Comparison of ENCODE assay signal across 12 cellular contexts in the genomic region with DNA sequence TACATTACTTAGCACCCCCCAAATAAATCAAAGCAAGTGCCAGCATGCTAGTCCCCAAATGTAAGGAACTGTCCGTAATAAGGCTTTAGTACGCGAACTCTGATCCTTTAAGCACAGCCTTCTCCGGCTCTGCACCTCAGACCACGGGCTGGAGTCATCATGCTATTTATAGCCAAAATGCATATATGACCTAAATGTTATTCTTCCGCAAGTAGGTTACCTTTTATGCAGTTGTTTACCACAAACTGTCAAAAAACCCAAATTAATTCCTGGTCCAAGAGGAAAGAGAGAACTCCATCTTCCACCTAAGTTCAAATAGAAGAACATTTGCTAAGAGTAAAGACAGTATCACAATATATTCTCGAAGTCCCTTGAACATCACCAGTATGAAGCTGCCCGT. TPM values are rescaled to one million over a fixed set of nuclear protein-coding genes. Genes with fewer than 3 reads are reported as not detected.
DNase-seq lines count a peak whose midpoint lies in the region; ATAC-seq, FAIRE-seq and TF ChIP-seq lines count a peak whose summit lies in the region.
"Had no signal": no experiment of that assay in that cellular context is flagged by ENCODE, and none has a peak within 500 bp of the region (broad histone marks: within the 10 kb centered on the region; RNA-seq: fewer than 3 reads in every experiment).

No MANE protein-coding gene starts in this region.

- H3K4me3 ChIP-seq in AG04450 (ENCODE audit: low read depth, low read length): no peak overlapping the region
- peak overlapping the region; percentile 50 for H3K4me3 ChIP-seq in HUES48 (ENCODE audit: low read depth, low read length)
- H3K4me3 ChIP-seq in muscle layer of colon (ENCODE audit: low read depth in 1 of 2, low read length in 2 of 2): peak overlapping the region in 1 of 2 donors; percentile 69
- no peak overlapping the region for H3K4me3 ChIP-seq in CD4-positive, alpha-beta memory T cell (ENCODE audit: low read length in 2 of 2)
- no peak overlapping the region for H3K4me3 ChIP-seq in Caco-2 (ENCODE audit: low read depth, low read length)

- H3K27ac ChIP-seq in AG04450 (ENCODE audit: low read depth, low read length): peak overlapping the region; percentile 54
- H3K27ac ChIP-seq in HUES48 (ENCODE audit: low read depth, low read length): peak overlapping the region; percentile 56
- peak overlapping the region; percentile 87 for H3K27ac ChIP-seq in muscle layer of colon (ENCODE audit: low read depth, low read length)
- H3K27ac ChIP-seq in CD4-positive, alpha-beta memory T cell (ENCODE audit: low read depth, low read length): no peak overlapping the region

- TF ChIP-seq CTCF in AG04450 (IDR thresholded peaks at IDR 0.05; ENCODE audit: low read depth, low read length): no peak
- no peak for TF ChIP-seq CTCF in Caco-2 (IDR thresholded peaks at IDR 0.05; ENCODE audit: insufficient read depth in 1 of 2, low read depth in 1 of 2, low read length in 1 of 2, severe bottlenecking in 1 of 2, unreplicated experiment in 1 of 2)

- DNase-seq in AG04450 (ENCODE audit: low read depth, low spot score) (no peak), amniotic epithelial cell (ENCODE audit: low read depth) (peak; percentile 70), HTR-8/SVneo (ENCODE audit: insufficient read length, low spot score) (no peak), Caco-2 (no peak)
- no peak for DNase-seq in CD4-positive, alpha-beta memory T cell
- DNase-seq: activated CD4-positive, alpha-beta T cell treated with anti-CD3 and anti-CD28 coated beads for 1 hour; cerebellar nuclear complex; NCI-H446 treated with DMSO at 0.1 percent for 48 hours had no signal

- intact Hi-C loops in CD4-positive, alpha-beta memory T cell (cut with micrococcal nuclease): loop anchor here (5.0 kb wide), 1 partner anchor 45 kb away; the partner anchor contains the start of gene ZNF516
- intact Hi-C loops in Caco-2 (cut with micrococcal nuclease; ENCODE audit: unreplicated experiment): no loop called here

- H3K4me1 ChIP-seq in HUES48 (ENCODE audit: control insufficient read depth, insufficient read depth, low read length) (peaks cover 49% of the 10 kb centered on the region), muscle layer of colon (ENCODE audit: insufficient read depth, low read length) (peaks cover 64% of the 10 kb centered on the region), Caco-2 (peaks cover 4% of the 10 kb centered on the region; the same call in 1 of the 2 replicates)
- peaks cover 13% of the 10 kb centered on the region for H3K4me1 ChIP-seq in CD4-positive, alpha-beta memory T cell (ENCODE audit: insufficient read depth, low read length)

- peaks cover 14 to 38% (median 25%) of the 10 kb centered on the region in 4 donors for H3K4me1 Mint-ChIP-seq in CD4-positive, alpha-beta memory T cell
- peaks cover 6% of the 10 kb centered on the region for H3K4me1 Mint-ChIP-seq in Caco-2 (ENCODE audit: low read depth, unreplicated experiment)

- H3K9me3 Mint-ChIP-seq in CD4-positive, alpha-beta memory T cell: no peaks in the 10 kb centered on the region
- no peaks in the 10 kb centered on the region for H3K9me3 Mint-ChIP-seq in Caco-2 (ENCODE audit: unreplicated experiment)

- no peaks in the 10 kb centered on the region for H3K36me3 Mint-ChIP-seq in CD4-positive, alpha-beta memory T cell
- no peaks in the 10 kb centered on the region for H3K36me3 Mint-ChIP-seq in Caco-2 (ENCODE audit: insufficient read depth, unreplicated experiment)

- H3K27me3 Mint-ChIP-seq in CD4-positive, alpha-beta memory T cell: peaks cover 23 to 28% of the 10 kb centered on the region in 2 donors
- no peaks in the 10 kb centered on the region for H3K27me3 Mint-ChIP-seq in Caco-2 (ENCODE audit: insufficient read depth, unreplicated experiment)

- H3K9ac ChIP-seq in HUES48 (ENCODE audit: low read depth, low read length) (no peak overlapping the region), muscle layer of colon (ENCODE audit: low read length) (peak overlapping the region; percentile 62)

- H3K4me3 Mint-ChIP-seq in CD4-positive, alpha-beta memory T cell: peak overlapping the region in 4 of 8 donors; percentile 6 to 92 (median 46)
- H3K4me3 Mint-ChIP-seq in Caco-2 (ENCODE audit: unreplicated experiment): no peak overlapping the region

- H3K36me3 ChIP-seq in HUES48 (ENCODE audit: control insufficient read depth, insufficient read depth, low read length) (no peaks in the 10 kb centered on the region), muscle layer of colon (ENCODE audit: insufficient read depth, low read length) (no peaks in the 10 kb centered on the region), Caco-2 (ENCODE audit: control insufficient read depth, insufficient read depth, low read length) (no peaks in the 10 kb centered on the region)
- no peaks in the 10 kb centered on the region for H3K36me3 ChIP-seq in CD4-positive, alpha-beta memory T cell (ENCODE audit: insufficient read depth, low read length)

- no peaks in the 10 kb centered on the region for H3K27me3 ChIP-seq in AG04450 (ENCODE audit: control insufficient read depth, insufficient read depth, low read length)
- H3K27me3 ChIP-seq in HUES48 (ENCODE audit: control insufficient read depth, insufficient read depth, low read length): peaks cover 31% of the 10 kb centered on the region
- no peaks in the 10 kb centered on the region for H3K27me3 ChIP-seq in muscle layer of colon (ENCODE audit: control insufficient read depth in 1 of 2, insufficient read depth in 2 of 2, low read length in 2 of 2)
- no peaks in the 10 kb centered on the region for H3K27me3 ChIP-seq in CD4-positive, alpha-beta memory T cell (ENCODE audit: insufficient read depth, low read length)
- H3K27me3 ChIP-seq in Caco-2 (replicated peaks; ENCODE audit: control insufficient read depth, insufficient read depth, low read length): no peaks in the 10 kb centered on the region

- H3K9me3 ChIP-seq in AG04450 (ENCODE audit: control insufficient read depth, insufficient read depth, low read length) (no peaks in the 10 kb centered on the region), HUES48 (ENCODE audit: control insufficient read depth, insufficient read depth, low read length) (no peaks in the 10 kb centered on the region), muscle layer of colon (ENCODE audit: low read length) (no peaks in the 10 kb centered on the region), Caco-2 (no peaks in the 10 kb centered on the region)
- H3K9me3 ChIP-seq in CD4-positive, alpha-beta memory T cell (ENCODE audit: control insufficient read depth in 1 of 2, low read length in 2 of 2): no peaks in the 10 kb centered on the region

- no peak overlapping the region for H3K27ac Mint-ChIP-seq in CD4-positive, alpha-beta memory T cell
- no peak overlapping the region for H3K27ac Mint-ChIP-seq in Caco-2 (ENCODE audit: unreplicated experiment)

- no peak for ATAC-seq in HG03039 (IDR thresholded peaks at IDR 0.05; ENCODE audit: unreplicated experiment)
- ATAC-seq: left lobe of liver had no signal

- CTCF ChIA-PET in AG04450 (lab: Charles Lee) (no interaction called here), Caco-2 (lab: Charles Lee) (no interaction called here)
- CTCF ChIA-PET in CD4-positive, alpha-beta memory T cell (lab: Charles Lee; ENCODE audit: partially characterized antibody): no interaction called here

- FAIRE-seq in HTR-8/SVneo (lab: Jason Lieb, UNC): no peak

- POLR2A ChIA-PET in AG04450 (lab: Yijun Ruan, JAX): interaction anchor here (1.6 kb wide), 1 partner anchor 8 kb away, joined by 4 read pairs; no protein-coding TSS in a partner anchor
- POLR2A ChIA-PET in CD4-positive, alpha-beta memory T cell (lab: Charles Lee; ENCODE audit: partially characterized antibody): no interaction called here
- POLR2A ChIA-PET in Caco-2 (lab: Charles Lee): no interaction called here

- BruUV-seq in Caco-2 (replicated peaks; lab: Mats Ljungman, UMichigan): no TSS peak

RNA-seq across cellular contexts. Expression of gene ZNF516, which starts 42.7 kb away (rescaled TPM):
- 15.0 and 15.5 TPM in 2 replicates for polyA plus RNA-seq in AG04450 (2011; rRNA removed)
- 46.5 and 50.4 TPM in 2 replicates for polyA minus RNA-seq in AG04450 (2011; rRNA and poly(A)+ RNA removed)
- total RNA-seq in CD4-positive, alpha-beta memory T cell: 1 to 10 TPM; 7.7 to 9.9 TPM
- polyA plus RNA-seq in CD4-positive, alpha-beta memory T cell: 1 to 10 TPM in 1 of 2 donors, under 1 TPM in 1; 0.25 to 2.2 TPM
- 14.3 and 25.5 TPM in 2 replicates for total RNA-seq in Caco-2 (2022)
